10 cellular contexts compared by ENCODE assay signal in the genomic region with DNA sequence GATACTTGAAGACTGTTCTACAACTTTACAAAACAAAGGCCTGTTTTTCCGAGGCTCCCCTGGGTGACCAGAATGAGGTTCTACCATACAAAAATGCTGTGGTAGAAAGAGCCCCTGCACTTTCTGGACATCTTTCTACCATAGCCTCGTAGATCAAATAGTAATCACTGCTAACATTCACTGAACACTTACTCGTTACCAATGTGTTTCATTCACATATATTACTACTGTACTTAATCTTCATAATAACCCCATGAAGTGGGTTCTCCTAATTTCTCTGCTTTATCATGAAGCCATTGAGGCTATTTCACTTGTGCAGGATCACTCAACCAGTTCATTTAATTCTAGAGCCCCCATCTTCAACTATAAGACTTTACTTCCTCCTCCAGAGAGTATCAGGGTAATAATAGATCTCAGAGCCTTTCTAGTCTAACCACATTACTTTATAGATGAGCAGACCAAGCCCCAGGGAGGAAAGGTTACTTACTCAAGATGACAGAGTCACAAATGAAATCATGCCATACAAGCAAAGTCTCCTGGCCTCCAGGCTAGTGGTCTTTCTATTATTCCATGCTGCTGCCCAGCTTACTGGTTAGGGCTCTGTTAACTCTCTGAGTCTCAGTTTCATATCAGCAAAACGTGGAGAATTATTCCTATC. TPM values are rescaled to one million over a fixed set of nuclear protein-coding genes. Genes with fewer than 3 reads are reported as not detected.
DNase-seq lines count a peak whose midpoint lies in the region; ATAC-seq, FAIRE-seq and TF ChIP-seq lines count a peak whose summit lies in the region.
"Had no signal": no experiment of that assay in that cellular context is flagged by ENCODE, and none has a peak within 500 bp of the region (broad histone marks: within the 10 kb centered on the region; RNA-seq: fewer than 3 reads in every experiment).

No MANE protein-coding gene starts in this region.

- no peaks in the 10 kb centered on the region for H4K20me1 ChIP-seq in HepG2 (ENCODE audit: insufficient read depth, low read length)

- DNase-seq in activated CD8-positive, alpha-beta memory T cell treated with anti-CD3 and anti-CD28 coated beads, Interleukin-2, amount 10 ng/mL, durations not matched to agents 7 days and 5 days = no peak
- no peak for DNase-seq in activated CD8-positive, alpha-beta memory T cell treated with anti-CD3 and anti-CD28 coated beads, Interleukin-2, amount 50 U/mL, for 48 hours
- DNase-seq in ecto neural progenitor cell (ENCODE audit: low spot score) (no peak), HepG2 (ENCODE audit: low spot score) (no peak), left ventricle myocardium superior (no peak)

- no peaks in the 10 kb centered on the region for H3K27me3 Mint-ChIP-seq in activated CD8-positive, alpha-beta memory T cell treated with anti-CD3 and anti-CD28 coated beads, Interleukin-2, amount 10 ng/mL, durations not matched to agents 7 days and 5 days
- H3K27me3 Mint-ChIP-seq in activated naive CD8-positive, alpha-beta T cell = no peaks in the 10 kb centered on the region
- H3K27me3 Mint-ChIP-seq in stimulated activated naive CD8-positive, alpha-beta T cell treated with anti-CD3 and anti-CD28 coated beads, Interleukin-15, Interleukin-2, amounts not matched to agents 100 ng/mL and 50 ng/mL, for 24 hours = no peaks in the 10 kb centered on the region

- no peak overlapping the region for H2AFZ ChIP-seq in HepG2 (ENCODE audit: low read length)

- no peaks in the 10 kb centered on the region for H3K27me3 ChIP-seq in HepG2 (ENCODE audit: control insufficient read depth in 1 of 2, insufficient read depth in 2 of 2, low read length in 2 of 2)
- H3K27me3 ChIP-seq: brain microvascular endothelial cell had no signal

- intact Hi-C loops in HepG2 (cut with micrococcal nuclease; ENCODE audit: unreplicated experiment) (no loop called here), left ventricle myocardium superior (cut with micrococcal nuclease) (no loop called here)

- no TSS peak for BruUV-seq in HepG2 (replicated peaks; lab: Mats Ljungman, UMichigan)

- no peak for TF ChIP-seq CTCF in HepG2 (CRISPR knock-in tag; IDR thresholded peaks at IDR 0.05)

- TF ChIP-seq EP300 in HepG2 (IDR thresholded peaks at IDR 0.05; ENCODE audit: low read depth in 2 of 2, low read length in 2 of 2) (no peak), HepG2 (CRISPR knock-in tag; IDR thresholded peaks at IDR 0.05; ENCODE audit: borderline replicate concordance) (no peak)

- FAIRE-seq in HepG2 (lab: Jason Lieb, UNC) = no peak

- no peak overlapping the region for H3K4me3 ChIP-seq in HepG2 (replicated peaks in 1 of 3; ENCODE audit: insufficient read depth in 1 of 3, low read depth in 2 of 3, low read length in 3 of 3)
- H3K4me3 ChIP-seq: thoracic aorta had no signal

- H3K27ac ChIP-seq in HepG2 (ENCODE audit: extremely low read length, insufficient read depth, low read length) = no peak overlapping the region
- H3K27ac ChIP-seq: brain microvascular endothelial cell, thoracic aorta had no signal

- TF ChIP-seq POLR2A in HepG2 (IDR thresholded peaks at IDR 0.05; ENCODE audit: insufficient read depth in 1 of 2, low read depth in 2 of 2, low read length in 2 of 2) = no peak

- peaks cover 14% of the 10 kb centered on the region; the same call in 1 of the 2 replicates for H3K4me1 ChIP-seq in HepG2 (ENCODE audit: insufficient read depth, low read length)

- 1% methylated on average over 4 of the region's 4 CpGs for WGBS in HepG2 (ENCODE audit: low lambda C conversion rate)

- H3K9me3 ChIP-seq in HepG2 (ENCODE audit: low read length) = no peaks in the 10 kb centered on the region
- H3K9me3 ChIP-seq: thoracic aorta had no signal

- no peak overlapping the region for H3K9ac ChIP-seq in HepG2 (ENCODE audit: insufficient read depth, low read depth, low read length)

- peaks cover 37% of the 10 kb centered on the region for H3K4me1 Mint-ChIP-seq in activated CD8-positive, alpha-beta memory T cell treated with anti-CD3 and anti-CD28 coated beads, Interleukin-2, amount 10 ng/mL, durations not matched to agents 7 days and 5 days
- H3K4me1 Mint-ChIP-seq in activated naive CD8-positive, alpha-beta T cell (ENCODE audit: low read depth) = peaks cover 37% of the 10 kb centered on the region
- H3K4me1 Mint-ChIP-seq in stimulated activated naive CD8-positive, alpha-beta T cell treated with anti-CD3 and anti-CD28 coated beads, Interleukin-15, Interleukin-2, amounts not matched to agents 100 ng/mL and 50 ng/mL, for 24 hours (ENCODE audit: low read depth) = peaks cover 45% of the 10 kb centered on the region

- POLR2A ChIA-PET in HepG2 (lab: Yijun Ruan, JAX) = no interaction called here

- H3K9me3 Mint-ChIP-seq in activated CD8-positive, alpha-beta memory T cell treated with anti-CD3 and anti-CD28 coated beads, Interleukin-2, amount 10 ng/mL, durations not matched to agents 7 days and 5 days (ENCODE audit: low read depth) = no peaks in the 10 kb centered on the region
- H3K9me3 Mint-ChIP-seq in activated naive CD8-positive, alpha-beta T cell (ENCODE audit: low read depth) = no peaks in the 10 kb centered on the region
- no peaks in the 10 kb centered on the region for H3K9me3 Mint-ChIP-seq in stimulated activated naive CD8-positive, alpha-beta T cell treated with anti-CD3 and anti-CD28 coated beads, Interleukin-15, Interleukin-2, amounts not matched to agents 100 ng/mL and 50 ng/mL, for 24 hours

- H3K36me3 ChIP-seq in HepG2 (replicated peaks in 1 of 2; ENCODE audit: control insufficient read depth in 1 of 2, insufficient read depth in 2 of 2, low read length in 2 of 2) = no peaks in the 10 kb centered on the region
- H3K36me3 ChIP-seq: brain microvascular endothelial cell, thoracic aorta had no signal

- peak overlapping the region; percentile 90 for H3K27ac Mint-ChIP-seq in activated CD8-positive, alpha-beta memory T cell treated with anti-CD3 and anti-CD28 coated beads, Interleukin-2, amount 10 ng/mL, durations not matched to agents 7 days and 5 days
- peak overlapping the region; percentile 92 for H3K27ac Mint-ChIP-seq in activated naive CD8-positive, alpha-beta T cell
- H3K27ac Mint-ChIP-seq in stimulated activated naive CD8-positive, alpha-beta T cell treated with anti-CD3 and anti-CD28 coated beads, Interleukin-15, Interleukin-2, amounts not matched to agents 100 ng/mL and 50 ng/mL, for 24 hours = peak overlapping the region; percentile 87

- TF ChIP-seq RAD21 in HepG2 (CRISPR knock-in tag; IDR thresholded peaks at IDR 0.05) = no peak

- H3K4me3 Mint-ChIP-seq in activated CD8-positive, alpha-beta memory T cell treated with anti-CD3 and anti-CD28 coated beads, Interleukin-2, amount 10 ng/mL, durations not matched to agents 7 days and 5 days = no peak overlapping the region
- H3K4me3 Mint-ChIP-seq in activated naive CD8-positive, alpha-beta T cell = peak overlapping the region; percentile 4
- H3K4me3 Mint-ChIP-seq in stimulated activated naive CD8-positive, alpha-beta T cell treated with anti-CD3 and anti-CD28 coated beads, Interleukin-15, Interleukin-2, amounts not matched to agents 100 ng/mL and 50 ng/mL, for 24 hours = peak overlapping the region; percentile 3

- H3K36me3 Mint-ChIP-seq in activated CD8-positive, alpha-beta memory T cell treated with anti-CD3 and anti-CD28 coated beads, Interleukin-2, amount 10 ng/mL, durations not matched to agents 7 days and 5 days = no peaks in the 10 kb centered on the region
- no peaks in the 10 kb centered on the region for H3K36me3 Mint-ChIP-seq in activated naive CD8-positive, alpha-beta T cell
- H3K36me3 Mint-ChIP-seq in stimulated activated naive CD8-positive, alpha-beta T cell treated with anti-CD3 and anti-CD28 coated beads, Interleukin-15, Interleukin-2, amounts not matched to agents 100 ng/mL and 50 ng/mL, for 24 hours (ENCODE audit: low read depth) = no peaks in the 10 kb centered on the region

- ATAC-seq in activated CD8-positive, alpha-beta memory T cell treated with anti-CD3 and anti-CD28 coated beads, Interleukin-2, amount 10 ng/mL, durations not matched to agents 7 days and 5 days = peak; percentile 8
- ATAC-seq in HG03378 (IDR thresholded peaks at IDR 0.05; ENCODE audit: unreplicated experiment) = peak; percentile 31
- ATAC-seq in HepG2 = no peak
- no peak for ATAC-seq in left ventricle myocardium superior

- H3K4me2 ChIP-seq in HepG2 (ENCODE audit: low read depth, low read length) = no peak overlapping the region

- in situ Hi-C loops in HepG2 (cut with HindIII; ENCODE audit: extremely low pct_ligation_motif_present, low pct_unique_long_range_greater_than_20kb) = no loop called here

- no peaks in the 10 kb centered on the region for H3K79me2 ChIP-seq in HepG2 (ENCODE audit: insufficient read depth, low read length)

- CTCF ChIA-PET in activated CD8-positive, alpha-beta memory T cell treated with anti-CD3 and anti-CD28 coated beads, Interleukin-2, amount 10 ng/mL, durations not matched to agents 7 days and 5 days (lab: Charles Lee) = interaction anchor here (0.9 to 1.3 kb wide), 2 partner anchors 33 to 198 kb away, joined by 3 to 4 read pairs; no protein-coding TSS in a partner anchor
- CTCF ChIA-PET in HepG2 (lab: Yijun Ruan, JAX; ENCODE audit: low intra/inter-chr PET ratio, low total read pairs) = no interaction called here

RNA-seq across cellular contexts. Expression of gene OSBPL9, which starts 46.7 kb away (rescaled TPM):
- 10 to 100 TPM; 46.5 to 48.5 TPM for total RNA-seq in activated CD8-positive, alpha-beta memory T cell treated with anti-CD3 and anti-CD28 coated beads, Interleukin-2, amount 10 ng/mL, durations not matched to agents 7 days and 5 days
- total RNA-seq in HepG2 (2016; rRNA removed; fragmentation: Illumina TruSeq; extraction: Trizol) = 142 and 198 TPM in 2 replicates
- total RNA-seq in HepG2 (2016; cell fraction: cytosol; rRNA removed; fragmentation: Illumina TruSeq; extraction: Trizol; ENCODE audit: low read depth) = 83.0 and 90.3 TPM in 2 replicates
- 140 and 189 TPM in 2 replicates for total RNA-seq in HepG2 (2016; cell fraction: insoluble cytoplasmic fraction; rRNA removed; fragmentation: Illumina TruSeq; extraction: Trizol)
- 195 and 199 TPM in 2 replicates for total RNA-seq in HepG2 (2016; cell fraction: membrane; rRNA removed; fragmentation: Illumina TruSeq; extraction: Trizol)
- 96.3 and 107 TPM in 2 replicates for total RNA-seq in HepG2 (2016; cell fraction: nucleus; rRNA removed; fragmentation: Illumina TruSeq; extraction: Trizol)
- 83.6 and 90.3 TPM in 2 replicates for polyA plus RNA-seq in HepG2 (2011; rRNA removed)
- polyA plus RNA-seq in HepG2 (2011; cell fraction: cytosol; rRNA removed) = 52.4 and 69.4 TPM in 2 replicates
- 49.8 and 58.7 TPM in 2 replicates for polyA plus RNA-seq in HepG2 (2011; cell fraction: nucleus; rRNA removed)
- 57.7 and 63.5 TPM in 2 replicates for polyA plus RNA-seq in HepG2 (2012)
- polyA plus RNA-seq in HepG2 (2016; cell fraction: cytosol; fragmentation: Illumina TruSeq; extraction: Trizol; ENCODE audit: low read depth) = 46.8 and 71.1 TPM in 2 replicates
- polyA plus RNA-seq in HepG2 (2016; cell fraction: insoluble cytoplasmic fraction; fragmentation: Illumina TruSeq; extraction: Trizol; ENCODE audit: low read depth) = 168 and 174 TPM in 2 replicates
- polyA plus RNA-seq in HepG2 (2016; cell fraction: membrane; fragmentation: Illumina TruSeq; extraction: Trizol; ENCODE audit: low read depth) = 130 and 144 TPM in 2 replicates
- polyA plus RNA-seq in HepG2 (2016; cell fraction: nucleus; fragmentation: Illumina TruSeq; extraction: Trizol; ENCODE audit: insufficient read depth, low read depth) = 90.8 and 95.0 TPM in 2 replicates
- 188 and 207 TPM in 2 replicates for polyA minus RNA-seq in HepG2 (2011; rRNA and poly(A)+ RNA removed; ENCODE audit: low replicate concordance)
- 68.2 and 76.9 TPM in 2 replicates for polyA minus RNA-seq in HepG2 (2011; cell fraction: cytosol; rRNA and poly(A)+ RNA removed)
- 202 and 205 TPM in 2 replicates for polyA minus RNA-seq in HepG2 (2011; cell fraction: nucleus; rRNA and poly(A)+ RNA removed)
- total RNA-seq in left ventricle myocardium superior = 52.3 TPM

RNA-seq across cellular contexts. Expression of gene EPS15, which starts 51.1 kb away (rescaled TPM):
- 10 to 100 TPM; 71.6 to 80.0 TPM for total RNA-seq in activated CD8-positive, alpha-beta memory T cell treated with anti-CD3 and anti-CD28 coated beads, Interleukin-2, amount 10 ng/mL, durations not matched to agents 7 days and 5 days
- total RNA-seq in HepG2 (2016; rRNA removed; fragmentation: Illumina TruSeq; extraction: Trizol) (19.3 and 33.6 TPM in 2 replicates), left ventricle myocardium superior (71.6 TPM)
- 18.9 and 24.9 TPM in 2 replicates for total RNA-seq in HepG2 (2016; cell fraction: cytosol; rRNA removed; fragmentation: Illumina TruSeq; extraction: Trizol; ENCODE audit: low read depth)
- total RNA-seq in HepG2 (2016; cell fraction: insoluble cytoplasmic fraction; rRNA removed; fragmentation: Illumina TruSeq; extraction: Trizol) = 18.3 and 30.7 TPM in 2 replicates
- total RNA-seq in HepG2 (2016; cell fraction: membrane; rRNA removed; fragmentation: Illumina TruSeq; extraction: Trizol) = 20.2 and 23.7 TPM in 2 replicates
- total RNA-seq in HepG2 (2016; cell fraction: nucleus; rRNA removed; fragmentation: Illumina TruSeq; extraction: Trizol) = 19.4 and 20.2 TPM in 2 replicates
- polyA plus RNA-seq in HepG2 (2011; rRNA removed) = 13.5 and 14.3 TPM in 2 replicates
- polyA plus RNA-seq in HepG2 (2011; cell fraction: cytosol; rRNA removed) = 6.6 and 11.7 TPM in 2 replicates
- polyA plus RNA-seq in HepG2 (2011; cell fraction: nucleus; rRNA removed) = 11.1 and 13.7 TPM in 2 replicates
- polyA plus RNA-seq in HepG2 (2012) = 17.2 and 18.4 TPM in 2 replicates
- 1.9 and 2.1 TPM in 2 replicates for polyA plus RNA-seq in HepG2 (2016; cell fraction: cytosol; fragmentation: Illumina TruSeq; extraction: Trizol; ENCODE audit: low read depth)
- 22.3 and 23.1 TPM in 2 replicates for polyA plus RNA-seq in HepG2 (2016; cell fraction: insoluble cytoplasmic fraction; fragmentation: Illumina TruSeq; extraction: Trizol; ENCODE audit: low read depth)
- 7.0 and 7.5 TPM in 2 replicates for polyA plus RNA-seq in HepG2 (2016; cell fraction: membrane; fragmentation: Illumina TruSeq; extraction: Trizol; ENCODE audit: low read depth)
- polyA plus RNA-seq in HepG2 (2016; cell fraction: nucleus; fragmentation: Illumina TruSeq; extraction: Trizol; ENCODE audit: insufficient read depth, low read depth) = 18.0 and 18.2 TPM in 2 replicates
- polyA minus RNA-seq in HepG2 (2011; rRNA and poly(A)+ RNA removed; ENCODE audit: low replicate concordance) = 20.3 and 23.0 TPM in 2 replicates
- polyA minus RNA-seq in HepG2 (2011; cell fraction: cytosol; rRNA and poly(A)+ RNA removed) = 28.8 and 39.2 TPM in 2 replicates
- polyA minus RNA-seq in HepG2 (2011; cell fraction: nucleus; rRNA and poly(A)+ RNA removed) = 39.4 and 39.5 TPM in 2 replicates

Comparison
In these comparisons a context has a peak if more than half of its experiments do, and no peak if none do; other contexts are left out.
1. ATAC-seq: peak in activated CD8-positive, alpha-beta memory T cell treated with anti-CD3 and anti-CD28 coated beads, Interleukin-2, amount 10 ng/mL, durations not matched to agents 7 days and 5 days (single experiment) and HG03378 (single experiment); none in HepG2 (single experiment) and left ventricle myocardium superior (single experiment).
2. Peak in every context shown above with its lines, with median percentiles within 50 percentile points of each other: H3K27ac Mint-ChIP-seq.